32 cellular contexts compared by ENCODE assay signal in the genomic region with DNA sequence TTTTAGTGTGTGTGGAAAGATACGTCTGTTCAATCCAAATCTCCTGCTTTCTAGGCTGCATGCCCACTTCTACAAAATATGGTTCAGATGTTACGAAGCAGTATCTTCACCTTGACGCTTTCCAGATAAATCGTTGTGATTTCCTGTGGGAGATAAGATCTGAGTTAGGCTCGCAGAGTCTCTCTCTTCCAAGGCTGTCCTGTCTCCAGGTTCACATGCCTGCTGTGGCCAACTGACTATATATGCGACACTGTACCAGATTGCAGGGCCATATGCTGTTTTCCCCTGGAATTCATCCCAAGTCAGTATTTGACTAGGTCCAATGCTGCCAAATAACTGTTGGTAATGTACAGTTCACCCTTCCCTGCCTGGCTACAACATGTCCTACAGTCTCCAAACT. TPM values are rescaled to one million over a fixed set of nuclear protein-coding genes. Genes with fewer than 3 reads are reported as not detected.
A peak's percentile ranks its signal among the peaks of the same experiment; 100 is the strongest.
DNase-seq lines count a peak whose midpoint lies in the region; ATAC-seq and TF ChIP-seq lines count a peak whose summit lies in the region.
"Had no signal": no experiment of that assay in that cellular context is flagged by ENCODE, and none has a peak within 500 bp of the region (broad histone marks: within the 10 kb centered on the region; RNA-seq: fewer than 3 reads in every experiment).

No MANE protein-coding gene starts in this region.

- H3K9me3 ChIP-seq in stomach = no peaks in the 10 kb centered on the region
- H3K9me3 ChIP-seq: right lobe of liver, SK-N-SH had no signal

- peaks cover 0 to 6% (median 0%) of the 10 kb centered on the region in 4 donors for H3K36me3 ChIP-seq in stomach
- H3K36me3 ChIP-seq: right lobe of liver had no signal

- DNase-seq in LNCaP clone FGC (ENCODE audit: low read depth) = peak; percentile 99
- DNase-seq in islet precursor cell = peak; percentile 68
- peak; percentile 31 for DNase-seq in stomach
- no peak for DNase-seq in activated CD4-positive, alpha-beta T cell treated with anti-CD3 and anti-CD28 coated beads for 4 hours
- no peak for DNase-seq in iPS-NIHi7 (ENCODE audit: extremely low spot score)
- no peak for DNase-seq in ACHN
- DNase-seq: activated CD4-positive, alpha-beta T cell treated with anti-CD3 and anti-CD28 coated beads for 1 hour; activated CD8-positive, alpha-beta T cell treated with anti-CD3 and anti-CD28 coated beads for 36 hours; anterior cingulate cortex; CD4-positive, CD25-positive, alpha-beta regulatory T cell; central memory CD4-positive, alpha-beta T cell; Karpas-422; midbrain; NCI-H1436 treated with DMSO at 0.1 percent for 48 hours; NCI-H526 treated with DMSO at 0.1 percent for 48 hours; right lobe of liver; SK-N-SH; stimulated activated CD4-positive, alpha-beta T cell treated with anti-CD3 and anti-CD28 coated beads, Interleukin-12 subunit alpha, Interleukin-12 subunit beta, amount 100 ng/mL, for 4 hours; stimulated activated CD4-positive, alpha-beta T cell treated with anti-CD3 and anti-CD28 coated beads, Interleukin-4, amount 100 ng/mL, for 1 hour; stimulated activated naive B cell treated with anti-CD40 and anti-IgM and Interleukin-4, amounts not matched to agents 10 μg/mL and 1 μg/mL and 100 μg/mL, for 72 hours had no signal

- no peak for TF ChIP-seq POLR2A in stomach (IDR thresholded peaks at IDR 0.05)

- H3K4me3 ChIP-seq in LNCaP clone FGC (ENCODE audit: low read depth, low read length) = no peak overlapping the region
- no peak overlapping the region for H3K4me3 ChIP-seq in stomach
- H3K4me3 ChIP-seq: GM12878, right lobe of liver had no signal

- peak overlapping the region; percentile 76 for H3K27ac ChIP-seq in VCaP
- peak overlapping the region in 3 of 5 donors; percentile 0 to 76 (median 13) for H3K27ac ChIP-seq in stomach
- H3K27ac ChIP-seq: parathyroid adenoma, right lobe of liver, RWPE1 had no signal

- intact Hi-C loops in stomach (cut with DNase I; ENCODE audit: low total_unique reads) = loop anchor here (10.0 kb wide), 1 partner anchor 48 kb away; no protein-coding TSS in a partner anchor

- TF ChIP-seq CTCF in LNCaP clone FGC (IDR thresholded peaks at IDR 0.05; ENCODE audit: control insufficient read depth, extremely low read depth, insufficient read depth) (no peak), VCaP (conservative IDR thresholded peaks at IDR 0.05) (no peak), stomach (IDR thresholded peaks at IDR 0.05) (no peak)

- no peaks in the 10 kb centered on the region for H3K27me3 ChIP-seq in stomach
- H3K27me3 ChIP-seq: right lobe of liver had no signal

- no peak for TF ChIP-seq EP300 in stomach (IDR thresholded peaks at IDR 0.05)

- WGBS in stomach, 5 donors = 24 to 42% (median 35%) methylated on average over 6 of the region's 6 CpGs

- H3K4me1 ChIP-seq in stomach = peaks cover 0 to 36% (median 19%) of the 10 kb centered on the region in 4 donors
- H3K4me1 ChIP-seq: parathyroid adenoma, right lobe of liver had no signal

- no peak for ATAC-seq in HG02642 (IDR thresholded peaks at IDR 0.05; ENCODE audit: poor library complexity, unreplicated experiment)
- ATAC-seq: activated CD8-positive, alpha-beta T cell treated with anti-CD3 and anti-CD28 coated beads for 36 hours; activated T-helper 17 cell treated with anti-CD3 and anti-CD28 coated beads, Interleukin-2, amount 50 U/mL, for 72 hours; GM12878; HCT116; natural killer cell treated with Interleukin-12 subunit alpha and Interleukin-12 subunit beta and Interleukin-15 and Interleukin-18, amount 100 ng/mL, for 72 hours; right lobe of liver; stimulated activated naive B cell treated with anti-CD40 and anti-IgM and Interleukin-4, amounts not matched to agents 10 μg/mL and 1 μg/mL and 100 μg/mL, for 72 hours had no signal

- in situ Hi-C loops in ACHN (cut with HindIII; ENCODE audit: low pct_ligation_motif_present, low pct_unique_long_range_greater_than_20kb, low sequenced_read_pairs) = no loop called here

RNA-seq across cellular contexts. Expression of gene TMEM252, which starts 47.9 kb away (rescaled TPM):
- not detected for total RNA-seq in stomach
- not detected for polyA plus RNA-seq in stomach
- total RNA-seq: activated CD8-positive, alpha-beta T cell treated with anti-CD3 and anti-CD28 coated beads for 36 hours; activated T-helper 17 cell treated with anti-CD3 and anti-CD28 coated beads, Interleukin-2, amount 50 U/mL, for 72 hours; CD4-positive, CD25-positive, alpha-beta regulatory T cell; Daoy; GM12878; natural killer cell treated with Interleukin-12 subunit alpha and Interleukin-12 subunit beta and Interleukin-15 and Interleukin-18, amount 100 ng/mL, for 72 hours; temporal lobe had no signal
- polyA plus RNA-seq: CD4-positive, CD25-positive, alpha-beta regulatory T cell; GM12878; keratinocyte; liver; SK-N-SH had no signal

Comparison
In these comparisons a context has a peak if more than half of its experiments do, and no peak if none do; other contexts are left out.
1. DNase-seq: peak in LNCaP clone FGC (single experiment), islet precursor cell (single experiment) and stomach (single experiment); none in activated CD4-positive, alpha-beta T cell treated with anti-CD3 and anti-CD28 coated beads for 4 hours (0 of 2), iPS-NIHi7 (single experiment) and ACHN (single experiment).